In genomic region chrX:26649534-26649933, GRCh38 we compare ENCODE assay signal across 10 cellular contexts.
DNase-seq lines count a peak whose midpoint lies in the region; ATAC-seq and TF ChIP-seq lines count a peak whose summit lies in the region.
"Had no signal": no experiment of that assay in that cellular context is flagged by ENCODE, and none has a peak within 500 bp of the region (broad histone marks: within the 10 kb centered on the region; RNA-seq: fewer than 3 reads in every experiment).

No MANE protein-coding gene starts in this region.

- H3K27ac Mint-ChIP-seq in neural progenitor cell = no peak overlapping the region

- H3K27me3 Mint-ChIP-seq in neural progenitor cell (ENCODE audit: insufficient read depth, low read depth) = peaks cover 2% of the 10 kb centered on the region

- in situ Hi-C loops in astrocyte of the cerebellum (cut with HindIII; ENCODE audit: low sequenced_read_pairs) = no loop called here

- no peak overlapping the region for H3K27ac ChIP-seq in neural progenitor cell

- no peaks in the 10 kb centered on the region for H3K79me2 ChIP-seq in neural progenitor cell (ENCODE audit: low read depth)

- no peak overlapping the region for H3K4me2 ChIP-seq in neural progenitor cell

- TF ChIP-seq RAD21 in Ishikawa (IDR thresholded peaks at IDR 0.05; ENCODE audit: low read depth) = peak; percentile 21; the same call in 1 of the 2 replicates

- TF ChIP-seq CTCF in astrocyte of the cerebellum (IDR thresholded peaks at IDR 0.05; ENCODE audit: low read depth, low read length, missing control alignments) (peak; percentile 37), neural progenitor cell (IDR thresholded peaks at IDR 0.05) (peak; percentile 67)

- no peaks in the 10 kb centered on the region for H3F3A ChIP-seq in neural progenitor cell (ENCODE audit: low read depth)

- H3K4me3 Mint-ChIP-seq in neural progenitor cell = no peak overlapping the region

- H3K9me3 Mint-ChIP-seq in neural progenitor cell = peaks cover 18% of the 10 kb centered on the region

- no peaks in the 10 kb centered on the region for H4K20me1 ChIP-seq in neural progenitor cell (ENCODE audit: low read depth)

- no peak overlapping the region for H3K9ac ChIP-seq in neural progenitor cell

- DNase-seq in NCI-H2081 (lab: John Stamatoyannopoulos, UW) (peak; percentile 17 to 26), NCI-H2081 treated with DMSO at 0.1 percent for 48 hours (lab: John Stamatoyannopoulos, UW) (no peak), astrocyte of the cerebellum (ENCODE audit: low read depth) (no peak), neural progenitor cell (ENCODE audit: low spot score) (peak; percentile 29)
- DNase-seq: cortex of kidney, KG1 had no signal

- peaks cover 20% of the 10 kb centered on the region for H3K9me3 ChIP-seq in neural progenitor cell (ENCODE audit: low read depth)

- H3K4me3 ChIP-seq in astrocyte of the cerebellum (ENCODE audit: low read depth, low read length) = no peak overlapping the region
- no peak overlapping the region for H3K4me3 ChIP-seq in neural progenitor cell

- no peak for TF ChIP-seq EP300 in Ishikawa (IDR thresholded peaks at IDR 0.05; ENCODE audit: borderline replicate concordance)

- H3K4me1 Mint-ChIP-seq in neural progenitor cell = no peaks in the 10 kb centered on the region

- H3K4me1 ChIP-seq in neural progenitor cell = no peaks in the 10 kb centered on the region

- no peaks in the 10 kb centered on the region for H3K36me3 ChIP-seq in neural progenitor cell

- ATAC-seq in GM19452 (IDR thresholded peaks at IDR 0.05; ENCODE audit: unreplicated experiment) = no peak
- no peak for ATAC-seq in esophagus mucosa
- ATAC-seq in GM19467 (IDR thresholded peaks at IDR 0.05; ENCODE audit: unreplicated experiment) = no peak

- H3K27me3 ChIP-seq in neural progenitor cell = no peaks in the 10 kb centered on the region

- no peaks in the 10 kb centered on the region for H3K36me3 Mint-ChIP-seq in neural progenitor cell

- H2AFZ ChIP-seq in neural progenitor cell (replicated peaks) = no peak overlapping the region

TF ChIP-seq in Ishikawa, 13 proteins besides CTCF, POLR2A, EP300 and RAD21:
- TF ChIP-seq YY1 (IDR thresholded peaks at IDR 0.05; ENCODE audit: low read depth) (no peak), FOXM1 (IDR thresholded peaks at IDR 0.05; ENCODE audit: borderline replicate concordance, low read depth) (no peak), TEAD4 (IDR thresholded peaks at IDR 0.05) (no peak), TAF1 (IDR thresholded peaks at IDR 0.05; ENCODE audit: low read depth) (no peak), CREB1 (IDR thresholded peaks at IDR 0.05; ENCODE audit: low read depth) (no peak), USF1 (IDR thresholded peaks at IDR 0.05) (no peak), TCF12 (IDR thresholded peaks at IDR 0.05; ENCODE audit: low read depth) (no peak), REST (IDR thresholded peaks at IDR 0.05; ENCODE audit: low read depth) (no peak), CEBPB (IDR thresholded peaks at IDR 0.05) (no peak), EGR1 (IDR thresholded peaks at IDR 0.05) (no peak), NFIC (IDR thresholded peaks at IDR 0.05) (no peak), MAX (IDR thresholded peaks at IDR 0.05) (no peak), ZBTB7A (IDR thresholded peaks at IDR 0.05; ENCODE audit: low read depth) (no peak)

Comparison
In these comparisons a context has a peak if more than half of its experiments do, and no peak if none do; other contexts are left out.
1. DNase-seq: peak in NCI-H2081 (2 of 2) and neural progenitor cell (single experiment); none in NCI-H2081 treated with DMSO at 0.1 percent for 48 hours (single experiment) and astrocyte of the cerebellum (single experiment).